In the genomic region with DNA sequence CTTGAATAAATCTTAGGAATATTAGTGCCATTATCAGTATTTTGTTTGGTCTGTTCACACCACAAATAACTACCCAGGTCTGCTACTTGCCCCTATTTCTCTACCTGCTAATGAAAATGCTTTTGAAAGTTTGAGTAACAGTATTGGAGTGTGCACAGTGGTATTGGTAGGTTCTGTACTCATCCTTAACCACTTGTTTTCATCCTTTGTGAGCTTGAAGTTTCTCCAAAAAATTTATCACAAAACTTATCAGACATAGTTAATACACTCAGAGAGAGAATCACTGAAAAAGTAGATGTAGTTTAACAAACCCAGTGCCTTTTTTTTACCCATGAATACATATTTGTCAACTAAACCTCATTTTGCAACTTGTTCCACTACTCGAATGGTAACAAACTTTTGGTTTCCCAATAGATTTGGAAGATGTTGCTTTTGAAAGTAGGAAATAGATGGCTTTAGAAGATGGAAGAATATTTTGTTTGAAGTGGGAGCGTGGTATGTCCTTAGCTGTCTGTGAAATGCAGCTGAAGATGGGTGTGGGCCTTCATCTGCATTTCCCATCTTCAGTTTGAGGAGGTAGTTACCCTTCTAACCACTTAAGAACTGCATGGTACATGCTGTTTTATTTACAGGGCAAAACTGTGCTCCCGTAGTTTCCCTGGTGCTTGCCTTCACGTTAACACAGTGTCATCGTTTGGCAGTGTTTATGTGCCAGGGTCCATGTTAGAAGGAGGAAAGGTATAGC, we compare ENCODE assay signal across 11 cellular contexts. TPM values are rescaled to one million over a fixed set of nuclear protein-coding genes. Genes with fewer than 3 reads are reported as not detected.
DNase-seq lines count a peak whose midpoint lies in the region; ATAC-seq and TF ChIP-seq lines count a peak whose summit lies in the region.
"Had no signal": no experiment of that assay in that cellular context is flagged by ENCODE, and none has a peak within 500 bp of the region (broad histone marks: within the 10 kb centered on the region; RNA-seq: fewer than 3 reads in every experiment).

No MANE protein-coding gene starts in this region.

- no peak for DNase-seq in activated T-cell treated with anti-CD3 and anti-CD28 coated beads, Interleukin-2, amount 50 U/mL, for 24 hours
- DNase-seq in activated T-cell treated with anti-CD3 and anti-CD28 coated beads for 4 hours (no peak), activated B cell treated with CpG ODN at 0.5 μM for 24 hours (no peak), hepatocyte (ENCODE audit: low spot score) (no peak), OCI-LY7 (ENCODE audit: low spot score) (no peak), SKM-1 (lab: John Stamatoyannopoulos, UW; ENCODE audit: unreplicated experiment) (no peak)
- DNase-seq in stimulated activated naive CD8-positive, alpha-beta T cell treated with anti-CD3 and anti-CD28 coated beads, Interleukin-15, Interleukin-2, amounts not matched to agents 100 U/mL and 50 U/mL, for 24 hours = no peak
- DNase-seq: dorsolateral prefrontal cortex, NCI-H1694, SHP77 treated with DMSO at 0.1 percent for 48 hours had no signal

- ATAC-seq in activated B cell treated with CpG ODN at 0.5 μM for 24 hours (ENCODE audit: low read depth) = peak; percentile 16
- ATAC-seq in stimulated activated naive CD8-positive, alpha-beta T cell treated with anti-CD3 and anti-CD28 coated beads, Interleukin-15, Interleukin-2, amounts not matched to agents 100 U/mL and 50 U/mL, for 24 hours = peak; percentile 57
- no peak for ATAC-seq in HG02759 (IDR thresholded peaks at IDR 0.05; ENCODE audit: unreplicated experiment)

- H3K4me2 ChIP-seq in hepatocyte (no peak overlapping the region), OCI-LY7 (ENCODE audit: low read length) (no peak overlapping the region)

- no peaks in the 10 kb centered on the region for H3K27me3 ChIP-seq in hepatocyte
- H3K27me3 ChIP-seq: dorsolateral prefrontal cortex had no signal

- no peak for TF ChIP-seq CTCF in activated B cell treated with CpG ODN at 0.5 μM for 24 hours (IDR thresholded peaks at IDR 0.05)
- no peak for TF ChIP-seq CTCF in hepatocyte (IDR thresholded peaks at IDR 0.05; ENCODE audit: poor library complexity)
- no peak for TF ChIP-seq CTCF in OCI-LY7 (conservative IDR thresholded peaks at IDR 0.05; ENCODE audit: low read length)

- H4K20me1 ChIP-seq in hepatocyte (ENCODE audit: insufficient read depth, poor library complexity, severe bottlenecking) (peaks cover 83% of the 10 kb centered on the region), OCI-LY7 (ENCODE audit: insufficient read depth, low read length) (peaks cover 69% of the 10 kb centered on the region)

- H3K27ac ChIP-seq in hepatocyte = peak overlapping the region; percentile 61
- no peak overlapping the region for H3K27ac ChIP-seq in OCI-LY7 (ENCODE audit: low read depth, low read length, poor library complexity, severe bottlenecking)
- H3K27ac ChIP-seq: dorsolateral prefrontal cortex had no signal

- H3K36me3 ChIP-seq in hepatocyte (replicated peaks; ENCODE audit: insufficient read depth, low read depth) = no peaks in the 10 kb centered on the region
- H3K36me3 ChIP-seq in OCI-LY7 (ENCODE audit: insufficient read depth, low read length) = no peaks in the 10 kb centered on the region; the same call in 1 of the 2 replicates

- H3K4me3 Mint-ChIP-seq in activated T-cell treated with anti-CD3 and anti-CD28 coated beads, Interleukin-2, amount 50 U/mL, for 24 hours = peak overlapping the region; percentile 77
- H3K4me3 Mint-ChIP-seq in activated B cell treated with CpG ODN at 0.5 μM for 24 hours = peak overlapping the region; percentile 80

- H3K9me3 ChIP-seq in hepatocyte (ENCODE audit: low read depth) (no peaks in the 10 kb centered on the region), OCI-LY7 (ENCODE audit: low read length) (no peaks in the 10 kb centered on the region)

- H3K27ac Mint-ChIP-seq in activated T-cell treated with anti-CD3 and anti-CD28 coated beads, Interleukin-2, amount 50 U/mL, for 24 hours = peak overlapping the region; percentile 96
- peak overlapping the region; percentile 96 for H3K27ac Mint-ChIP-seq in activated B cell treated with CpG ODN at 0.5 μM for 24 hours

- no peaks in the 10 kb centered on the region for H3K9me3 Mint-ChIP-seq in activated T-cell treated with anti-CD3 and anti-CD28 coated beads, Interleukin-2, amount 50 U/mL, for 24 hours
- no peaks in the 10 kb centered on the region for H3K9me3 Mint-ChIP-seq in activated B cell treated with CpG ODN at 0.5 μM for 24 hours

- H2AFZ ChIP-seq in hepatocyte (no peak overlapping the region), OCI-LY7 (ENCODE audit: low read length) (no peak overlapping the region)

- BruUV-seq in OCI-LY7 (replicated peaks; lab: Mats Ljungman, UMichigan) = no TSS peak

- H3K79me2 ChIP-seq in hepatocyte (peaks cover 100% of the 10 kb centered on the region), OCI-LY7 (ENCODE audit: insufficient read depth, low read depth, low read length) (peaks cover 24% of the 10 kb centered on the region; the same call in 1 of the 2 replicates)

- no peaks in the 10 kb centered on the region for H3K27me3 Mint-ChIP-seq in activated T-cell treated with anti-CD3 and anti-CD28 coated beads, Interleukin-2, amount 50 U/mL, for 24 hours
- no peaks in the 10 kb centered on the region for H3K27me3 Mint-ChIP-seq in activated B cell treated with CpG ODN at 0.5 μM for 24 hours

- 77% methylated on average over 5 of the region's 5 CpGs for WGBS in hepatocyte (ENCODE audit: low lambda C conversion rate, missing lambda C conversion rate)

- peaks cover 76% of the 10 kb centered on the region for H3K36me3 Mint-ChIP-seq in activated T-cell treated with anti-CD3 and anti-CD28 coated beads, Interleukin-2, amount 50 U/mL, for 24 hours (ENCODE audit: low read depth)
- peaks cover 74% of the 10 kb centered on the region for H3K36me3 Mint-ChIP-seq in activated B cell treated with CpG ODN at 0.5 μM for 24 hours (ENCODE audit: low read depth)

- POLR2A ChIA-PET in activated B cell treated with CpG ODN at 0.5 μM for 24 hours (lab: Charles Lee) (interaction anchor here (0.6 to 61.9 kb wide), 4 partner anchors 5 to 340 kb away, joined by 4 to 1679 read pairs (median 844); a partner anchor contains a TSS), OCI-LY7 (lab: Charles Lee) (interaction anchor here (0.8 to 1.4 kb wide), 3 partner anchors 8 to 938 kb away, joined by 3 to 4 read pairs (median 3); no protein-coding TSS in a partner anchor)

- CTCF ChIA-PET in activated B cell treated with CpG ODN at 0.5 μM for 24 hours (lab: Charles Lee) = interaction anchor here (0.8 to 2.2 kb wide), 7 partner anchors 9 to 56 kb away, joined by 3 to 9 read pairs (median 4); a partner anchor contains a TSS
- CTCF ChIA-PET in OCI-LY7 (lab: Charles Lee; ENCODE audit: unreplicated experiment) = no interaction called here

- H3K4me1 ChIP-seq in hepatocyte (ENCODE audit: insufficient read depth) (peaks cover 48% of the 10 kb centered on the region), OCI-LY7 (ENCODE audit: insufficient read depth, low read length, poor library complexity, severe bottlenecking) (peaks cover 37% of the 10 kb centered on the region)

- H3K4me1 Mint-ChIP-seq in activated T-cell treated with anti-CD3 and anti-CD28 coated beads, Interleukin-2, amount 50 U/mL, for 24 hours (ENCODE audit: low read depth) = peaks cover 95% of the 10 kb centered on the region
- H3K4me1 Mint-ChIP-seq in activated B cell treated with CpG ODN at 0.5 μM for 24 hours = peaks cover 96% of the 10 kb centered on the region

- H3K9me2 ChIP-seq in hepatocyte (replicated peaks; ENCODE audit: insufficient read depth) (no peaks in the 10 kb centered on the region), OCI-LY7 (ENCODE audit: insufficient read depth, low read length) (no peaks in the 10 kb centered on the region)

- H3K4me3 ChIP-seq in hepatocyte = no peak overlapping the region
- H3K4me3 ChIP-seq in OCI-LY7 (ENCODE audit: low read depth, low read length, poor library complexity, severe bottlenecking) = no peak overlapping the region
- H3K4me3 ChIP-seq: dorsolateral prefrontal cortex had no signal

- intact Hi-C loops in activated B cell treated with CpG ODN at 0.5 μM for 24 hours (cut with micrococcal nuclease) (loop anchor here (10.0 kb wide), 2 partner anchors 296 to 1244 kb away; a partner anchor contains a TSS), OCI-LY7 (cut with micrococcal nuclease; ENCODE audit: unreplicated experiment) (no loop called here)

RNA-seq across cellular contexts. Expression of a gene that starts 9.0 kb away (rescaled TPM):
- total RNA-seq in activated B cell treated with CpG ODN at 0.5 μM for 24 hours (212 and 227 TPM in 2 replicates), hepatocyte (28.3 and 32.1 TPM in 2 replicates), OCI-LY7 (2022) (17.1 and 22.0 TPM in 2 replicates)
- 22.0 and 30.8 TPM in 2 replicates for polyA plus RNA-seq in hepatocyte
- total RNA-seq in OCI-LY7 (2014; rRNA removed; shearing (Covaris generic)) = 21.6 and 25.1 TPM in 2 replicates
